16 cellular contexts compared by ENCODE assay signal in the genomic region with DNA sequence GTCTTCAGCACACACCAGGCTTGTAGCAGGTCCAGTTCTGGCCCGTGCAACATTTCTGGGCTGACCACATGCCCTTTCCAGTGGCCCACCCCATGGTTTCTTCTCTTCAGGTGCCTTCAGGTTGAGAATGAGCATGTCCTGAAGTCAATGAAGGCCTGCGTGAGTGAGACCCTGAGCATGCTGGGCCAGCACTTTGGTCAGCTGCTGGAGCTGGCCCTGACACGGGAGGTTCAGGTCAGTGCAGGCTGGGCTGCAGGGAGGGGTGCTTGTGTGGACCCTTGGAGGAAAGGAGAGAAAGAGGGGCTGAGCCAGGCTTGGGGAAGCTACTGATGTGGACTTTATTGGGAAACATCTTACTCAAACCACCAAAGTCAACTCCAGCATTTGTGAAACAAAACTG.
DNase-seq lines count a peak whose midpoint lies in the region; ATAC-seq and TF ChIP-seq lines count a peak whose summit lies in the region.
"Had no signal": no experiment of that assay in that cellular context is flagged by ENCODE, and none has a peak within 500 bp of the region (broad histone marks: within the 10 kb centered on the region; RNA-seq: fewer than 3 reads in every experiment).

No MANE protein-coding gene starts in this region.

- dilution Hi-C loops in IMR-90 (cut with HindIII; ENCODE audit: low sequenced_read_pairs, unreplicated experiment): no loop called here

- H3K36me3 ChIP-seq in IMR-90 (ENCODE audit: control insufficient read depth, insufficient read depth, low read length) (no peaks in the 10 kb centered on the region; the same call in 1 of the 2 replicates), parathyroid adenoma (ENCODE audit: control insufficient read depth, insufficient read depth, low read length) (no peaks in the 10 kb centered on the region), stomach (no peaks in the 10 kb centered on the region)

- BruUV-seq in IMR-90 (replicated peaks; lab: Mats Ljungman, UMichigan): no TSS peak

- H3K27ac ChIP-seq in IMR-90 (ENCODE audit: insufficient read depth, low read length) (no peak overlapping the region), parathyroid adenoma (no peak overlapping the region), stomach (no peak overlapping the region)
- H3K27ac ChIP-seq: A549 had no signal

- no peak overlapping the region for H3K56ac ChIP-seq in IMR-90 (ENCODE audit: extremely low read depth, insufficient read depth, low read length)

- no peak for TF ChIP-seq EP300 in stomach (IDR thresholded peaks at IDR 0.05)

- no peak overlapping the region; the same call in 2 of the 3 replicates for H2BK15ac ChIP-seq in IMR-90 (ENCODE audit: low read depth, low read length)

- DNase-seq in IMR-90 (no peak), islet precursor cell (peak; percentile 34), stomach (no peak), DMS53 (lab: John Stamatoyannopoulos, UW) (no peak), NCI-H1930 (lab: John Stamatoyannopoulos, UW) (no peak)
- DNase-seq: 8988T; ACHN; C1 segment of cervical spinal cord; Calu3; CD4-positive, alpha-beta memory T cell; COR-L47; DND-41; GOT3; HCEC 1CT had no signal

- no peaks in the 10 kb centered on the region for H3K79me2 ChIP-seq in parathyroid adenoma

- H3K9me3 ChIP-seq in IMR-90 (ENCODE audit: control insufficient read depth, insufficient read depth, low read length) (no peaks in the 10 kb centered on the region), parathyroid adenoma (ENCODE audit: control insufficient read depth, low read length) (no peaks in the 10 kb centered on the region), stomach (no peaks in the 10 kb centered on the region)
- H3K9me3 ChIP-seq: A549 had no signal

- H2AK9ac ChIP-seq in IMR-90 (replicated peaks; ENCODE audit: low read depth, low read length, poor library complexity): no peak overlapping the region

- H4K8ac ChIP-seq in IMR-90 (ENCODE audit: low read depth in 2 of 2, low read length in 2 of 2): no peak overlapping the region

- in situ Hi-C loops in IMR-90 (cut with MboI; ENCODE audit: low sequenced_read_pairs): no loop called here

- H3K9ac ChIP-seq in IMR-90 (ENCODE audit: low read depth, low read length) (no peak overlapping the region), parathyroid adenoma (no peak overlapping the region)

- TF ChIP-seq CTCF in IMR-90 (conservative IDR thresholded peaks at IDR 0.05; ENCODE audit: low read depth, low read length) (no peak), parathyroid adenoma (IDR thresholded peaks at IDR 0.05) (no peak), stomach (IDR thresholded peaks at IDR 0.05) (no peak)

- POLR2A ChIA-PET in IMR-90 (lab: Charles Lee; ENCODE audit: unreplicated experiment): no interaction called here

- WGBS in IMR-90 (ENCODE audit: extremely low coverage in 2 of 2, insufficient read length in 1 of 2), 2 experiments: no CpG with 5 or more reads among the region's 3 CpGs
- 82 to 94% (median 86%) methylated on average over 3 of the region's 3 CpGs for WGBS in stomach, 5 donors

- peaks cover 13% of the 10 kb centered on the region for H3K9me1 ChIP-seq in IMR-90 (ENCODE audit: insufficient read depth, low read length)

- TF ChIP-seq RAD21 in IMR-90 (IDR thresholded peaks at IDR 0.05; ENCODE audit: low read length): no peak

- CTCF ChIA-PET in IMR-90 (lab: Yijun Ruan, JAX): no interaction called here

- H4K5ac ChIP-seq in IMR-90 (ENCODE audit: low read depth, low read length): no peak overlapping the region

- H2BK120ac ChIP-seq in IMR-90 (ENCODE audit: low read depth, low read length): 0 out of 2 replicates have a peak overlapping the region, but pooled peaks have one; percentile 12

- H3K4me2 ChIP-seq in IMR-90 (ENCODE audit: low read depth, low read length): no peak overlapping the region
- no peak overlapping the region for H3K4me2 ChIP-seq in parathyroid adenoma (ENCODE audit: low read length)
- H3K4me2 ChIP-seq: A549 had no signal

- H3K27me3 ChIP-seq in IMR-90 (ENCODE audit: control insufficient read depth, insufficient read depth, low read length) (no peaks in the 10 kb centered on the region), parathyroid adenoma (ENCODE audit: control insufficient read depth, insufficient read depth, low read length) (no peaks in the 10 kb centered on the region), stomach (no peaks in the 10 kb centered on the region)

- intact Hi-C loops in IMR-90 (cut with micrococcal nuclease) (loop anchor here (2.0 kb wide), 1 partner anchor 15 kb away; no protein-coding TSS in a partner anchor), stomach (cut with DNase I; ENCODE audit: low total_unique reads) (no loop called here)

- H3K18ac ChIP-seq in IMR-90 (ENCODE audit: low read depth, low read length): no peak overlapping the region

- no peak overlapping the region; the same call in 1 of the 2 replicates for H2BK20ac ChIP-seq in IMR-90 (ENCODE audit: low read depth, low read length)

- H2AK5ac ChIP-seq in IMR-90 (ENCODE audit: low read depth, low read length): no peak overlapping the region

- H3K23ac ChIP-seq in IMR-90 (ENCODE audit: low read depth, low read length): no peak overlapping the region

- H3K4ac ChIP-seq in IMR-90 (ENCODE audit: low read depth, low read length): no peak overlapping the region

- no peaks in the 10 kb centered on the region for H4K20me1 ChIP-seq in IMR-90 (ENCODE audit: insufficient read depth, low read length)

- no peak overlapping the region for H2BK5ac ChIP-seq in IMR-90 (ENCODE audit: low read depth, low read length, poor library complexity, severe bottlenecking)

- H3K4me3 ChIP-seq in IMR-90 (ENCODE audit: insufficient read depth, low read depth, low read length): no peak overlapping the region
- H3K4me3 ChIP-seq in parathyroid adenoma (ENCODE audit: low read depth, low read length): no peak overlapping the region
- no peak overlapping the region for H3K4me3 ChIP-seq in stomach
- H3K4me3 ChIP-seq: A549 had no signal

- peaks cover 9% of the 10 kb centered on the region for H3K4me1 ChIP-seq in IMR-90 (ENCODE audit: control insufficient read depth, insufficient read depth, low read length)
- no peaks in the 10 kb centered on the region for H3K4me1 ChIP-seq in parathyroid adenoma
- peaks cover 0 to 11% (median 6%) of the 10 kb centered on the region in 4 donors for H3K4me1 ChIP-seq in stomach
- H3K4me1 ChIP-seq: A549 had no signal

- no peak overlapping the region for H2AFZ ChIP-seq in IMR-90 (replicated peaks; ENCODE audit: low read length, poor library complexity)
- peak overlapping the region; percentile 62 for H2AFZ ChIP-seq in parathyroid adenoma

- H4K91ac ChIP-seq in IMR-90 (ENCODE audit: insufficient read depth, low read depth, low read length): no peak overlapping the region

- TF ChIP-seq POLR2A in IMR-90 (IDR thresholded peaks at IDR 0.05; ENCODE audit: low read depth, low read length) (no peak), stomach (IDR thresholded peaks at IDR 0.05) (no peak)

- H3K14ac ChIP-seq in IMR-90 (replicated peaks; ENCODE audit: low read depth, low read length): no peak overlapping the region

- ATAC-seq in IMR-90 (ENCODE audit: low read depth): no peak
- ATAC-seq: A549 had no signal

- no peaks in the 10 kb centered on the region for H3K79me1 ChIP-seq in IMR-90 (ENCODE audit: low read depth in 1 of 2, low read length in 2 of 2)

TF ChIP-seq in IMR-90, 13 proteins besides CTCF, POLR2A, EP300 and RAD21:
- TF ChIP-seq MXI1 (IDR thresholded peaks at IDR 0.05; ENCODE audit: borderline replicate concordance, low read depth, low read length) (no peak), CHD1 (IDR thresholded peaks at IDR 0.05; ENCODE audit: low read depth, low read length) (no peak)
